17 cellular contexts compared by ENCODE assay signal in genomic region chr14:42190744-42191143, GRCh38.
DNase-seq lines count a peak whose midpoint lies in the region; ATAC-seq and TF ChIP-seq lines count a peak whose summit lies in the region.
"Had no signal": no experiment of that assay in that cellular context is flagged by ENCODE, and none has a peak within 500 bp of the region (broad histone marks: within the 10 kb centered on the region; RNA-seq: fewer than 3 reads in every experiment).

No MANE protein-coding gene starts in this region.

- no peak overlapping the region for H2AFZ ChIP-seq in OCI-LY3 (ENCODE audit: low read depth, low read length)

- no peak for TF ChIP-seq CTCF in OCI-LY3 (IDR thresholded peaks at IDR 0.05; ENCODE audit: low read depth, low read length)

- H3K4me3 ChIP-seq in OCI-LY3 (ENCODE audit: low read length): no peak overlapping the region
- H3K4me3 ChIP-seq: BLaER1 had no signal

- peaks cover 6% of the 10 kb centered on the region for H3K9me3 ChIP-seq in OCI-LY3 (ENCODE audit: insufficient read depth, low read length)
- H3K9me3 ChIP-seq: BLaER1 had no signal

- ATAC-seq in GM18511 (IDR thresholded peaks at IDR 0.05; ENCODE audit: unreplicated experiment) (peak; percentile 49), GM19395 (IDR thresholded peaks at IDR 0.05; ENCODE audit: unreplicated experiment) (peak; percentile 62), HG02885 (IDR thresholded peaks at IDR 0.05; ENCODE audit: poor library complexity, unreplicated experiment) (peak; percentile 69)

- peak overlapping the region; percentile 8; the same call in 1 of the 2 replicates for H3K4me2 ChIP-seq in OCI-LY3 (ENCODE audit: low read length)
- H3K4me2 ChIP-seq: BLaER1 had no signal

- no peaks in the 10 kb centered on the region for H3K36me3 ChIP-seq in OCI-LY3 (replicated peaks; ENCODE audit: low read depth, low read length)
- H3K36me3 ChIP-seq: BLaER1 had no signal

- H3K27ac ChIP-seq in OCI-LY3 (ENCODE audit: low read length): no peak overlapping the region
- H3K27ac ChIP-seq: BLaER1 had no signal

- no peaks in the 10 kb centered on the region for H3K79me2 ChIP-seq in OCI-LY3 (ENCODE audit: low read length)

- H4K20me1 ChIP-seq in OCI-LY3 (ENCODE audit: insufficient read depth, low read length): no peaks in the 10 kb centered on the region
- H4K20me1 ChIP-seq: BLaER1 had no signal

- no peaks in the 10 kb centered on the region for H3K27me3 ChIP-seq in OCI-LY3 (ENCODE audit: low read depth, low read length)
- H3K27me3 ChIP-seq: BLaER1 had no signal

- peaks cover 46% of the 10 kb centered on the region for H3K4me1 ChIP-seq in OCI-LY3 (ENCODE audit: low read length)
- H3K4me1 ChIP-seq: BLaER1 had no signal

- H3K9ac ChIP-seq in OCI-LY3 (ENCODE audit: low read length): no peak overlapping the region
- H3K9ac ChIP-seq: BLaER1 had no signal

- no peak for DNase-seq in activated T-cell treated with anti-CD3 and anti-CD28 coated beads for 4 hours
- no peak for DNase-seq in NCI-H446 (lab: John Stamatoyannopoulos, UW)
- no peak for DNase-seq in putamen (ENCODE audit: low spot score)
- no peak for DNase-seq in LoVo (ENCODE audit: low spot score)
- DNase-seq: 8988T; AML-193; CD4-positive, CD25-positive, alpha-beta regulatory T cell; DMS 273 treated with DMSO at 0.1 percent for 48 hours; HCEC 1CT; HFFc6; IMR-90; KBM-7 had no signal
